In the genomic region with DNA sequence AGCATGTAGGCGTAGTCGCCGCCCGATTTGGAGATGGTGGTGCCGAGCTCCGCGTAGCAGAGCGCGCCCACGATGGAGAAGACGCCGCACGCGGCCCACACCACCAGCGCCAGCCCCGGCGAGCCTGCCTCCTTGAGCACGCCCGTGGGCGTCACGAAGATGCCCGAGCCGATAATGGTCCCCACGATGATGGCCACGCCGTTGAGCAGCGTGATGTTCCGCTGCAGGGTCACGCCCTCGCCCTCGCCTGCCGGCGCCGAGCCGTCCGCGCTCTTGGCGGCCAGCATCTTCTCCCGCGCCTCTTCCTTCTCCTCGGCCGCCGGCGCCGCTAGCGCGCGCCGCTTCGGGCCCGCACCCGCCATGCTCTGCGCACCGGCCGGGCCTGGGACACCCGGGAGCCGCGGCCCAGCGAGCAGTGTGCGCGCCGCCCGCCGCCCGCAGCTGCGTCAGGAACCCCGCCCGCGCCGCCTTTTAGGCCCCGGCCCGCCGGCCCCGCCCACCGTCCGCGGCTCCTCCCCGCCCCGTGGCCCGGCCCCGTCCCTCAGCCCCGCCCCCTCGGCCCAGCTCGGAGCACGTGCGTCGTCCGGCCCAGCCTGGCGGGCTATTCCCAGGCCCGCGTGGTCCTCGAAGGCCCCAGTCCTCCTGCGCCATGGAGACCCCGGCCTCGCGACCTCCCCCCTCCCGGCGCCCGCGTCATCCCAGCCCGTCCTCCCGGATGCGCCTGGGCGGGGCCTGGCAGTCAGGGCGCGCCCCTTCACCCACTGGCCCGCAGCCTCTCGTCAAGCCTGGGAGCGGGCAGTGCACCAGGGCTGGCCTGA, we compare ENCODE assay signal across 8 cellular contexts. TPM values are rescaled to one million over a fixed set of nuclear protein-coding genes. Genes with fewer than 3 reads are reported as not detected.
DNase-seq lines count a peak whose midpoint lies in the region; ATAC-seq lines count a peak whose summit lies in the region.

A gene (minus strand): TSS at position 447 of the 818 bp plus-strand sequence. CDS start 85 bp downstream, at position 362.

- DNase-seq in A172 (ENCODE audit: low spot score) (peak; percentile 51), NCI-H82 (lab: John Stamatoyannopoulos, UW) (peak; percentile 79), kidney tubule cell (ENCODE audit: low spot score) (peak; percentile 74)
- peak; percentile 84 to 87 for DNase-seq in activated CD4-positive, alpha-beta T cell treated with anti-CD3 and anti-CD28 coated beads, Interleukin-2, amount 50 U/mL, for 4 hours
- DNase-seq in stimulated activated CD4-positive, alpha-beta T cell treated with anti-CD3 and anti-CD28 coated beads, Interleukin-12 subunit alpha, Interleukin-12 subunit beta, amount 100 ng/mL, for 4 hours: peak; percentile 94

- ATAC-seq in GM18868 (IDR thresholded peaks at IDR 0.05; ENCODE audit: unreplicated experiment) (peak; percentile 59), HG03097 (IDR thresholded peaks at IDR 0.05; ENCODE audit: low FRiP score, unreplicated experiment) (peak; percentile 66)

- H3K27ac ChIP-seq in cingulate gyrus (ENCODE audit: low read depth, low read length): peak within 1 kb of the TSS; percentile 47

RNA-seq across cellular contexts. Expression of the gene that starts here (rescaled TPM):
- 75.8 and 85.2 TPM in 2 replicates for total RNA-seq in A172 (2014; rRNA removed; shearing (Covaris generic))

Comparison
In these comparisons a context has a peak if more than half of its experiments do, and no peak if none do; other contexts are left out.
1. Peak in every context shown above with its lines: DNase-seq, ATAC-seq and H3K27ac ChIP-seq.